In genomic region chr10:49081532-49082275, GRCh38 we compare ENCODE assay signal across 1 cellular context.
TF ChIP-seq lines count a peak whose summit lies in the region.

No MANE protein-coding gene starts in this region.

TF ChIP-seq in H1, 55 proteins besides CTCF, POLR2A, EP300 and RAD21:
- TF ChIP-seq TEAD4 (IDR thresholded peaks at IDR 0.05; ENCODE audit: low read depth, low read length) (0 out of 2 replicates have a peak, but pooled peaks have one; percentile 2), GABPA (IDR thresholded peaks at IDR 0.05; ENCODE audit: borderline replicate concordance, insufficient read depth, low read length) (no peak), CTBP2 (IDR thresholded peaks at IDR 0.05; ENCODE audit: borderline replicate concordance, insufficient read depth, insufficient read length, low read length) (peak; percentile 63), NANOG (IDR thresholded peaks at IDR 0.05; ENCODE audit: insufficient read depth, low read depth, low read length, poor library complexity, severe bottlenecking) (peak; percentile 42), HDAC2 (IDR thresholded peaks at IDR 0.05; ENCODE audit: borderline replicate concordance in 1 of 2, low read depth in 2 of 2, low read length in 2 of 2) (0 out of 4 replicates have a peak, but pooled peaks of 1 of the 2 experiments have one; percentile 40), GTF2F1 (IDR thresholded peaks at IDR 0.05; ENCODE audit: borderline replicate concordance, low read depth, low read length) (no peak), E2F6 (IDR thresholded peaks at IDR 0.05) (0 out of 2 replicates have a peak, but pooled peaks have one; percentile 47), RBBP5 (IDR thresholded peaks at IDR 0.05; ENCODE audit: borderline replicate concordance, low read depth, low read length) (0 out of 2 replicates have a peak, but pooled peaks have one; percentile 34), KDM4A (IDR thresholded peaks at IDR 0.05; ENCODE audit: low read depth, low read length, severe bottlenecking) (peak; percentile 27), KDM5A (IDR thresholded peaks at IDR 0.05; ENCODE audit: low read length) (no peak)
TF ChIP-seq in H1: peak in this region for 7.
